In genomic region chr2:60634443-60634842, GRCh38 we compare ENCODE assay signal across 1 cellular context.
TF ChIP-seq lines count a peak whose summit lies in the region.

No MANE protein-coding gene starts in this region.

TF ChIP-seq in HepG2, 621 proteins besides CTCF, POLR2A, EP300 and RAD21 (continued from another document):
- TF ChIP-seq, protein P1, sequence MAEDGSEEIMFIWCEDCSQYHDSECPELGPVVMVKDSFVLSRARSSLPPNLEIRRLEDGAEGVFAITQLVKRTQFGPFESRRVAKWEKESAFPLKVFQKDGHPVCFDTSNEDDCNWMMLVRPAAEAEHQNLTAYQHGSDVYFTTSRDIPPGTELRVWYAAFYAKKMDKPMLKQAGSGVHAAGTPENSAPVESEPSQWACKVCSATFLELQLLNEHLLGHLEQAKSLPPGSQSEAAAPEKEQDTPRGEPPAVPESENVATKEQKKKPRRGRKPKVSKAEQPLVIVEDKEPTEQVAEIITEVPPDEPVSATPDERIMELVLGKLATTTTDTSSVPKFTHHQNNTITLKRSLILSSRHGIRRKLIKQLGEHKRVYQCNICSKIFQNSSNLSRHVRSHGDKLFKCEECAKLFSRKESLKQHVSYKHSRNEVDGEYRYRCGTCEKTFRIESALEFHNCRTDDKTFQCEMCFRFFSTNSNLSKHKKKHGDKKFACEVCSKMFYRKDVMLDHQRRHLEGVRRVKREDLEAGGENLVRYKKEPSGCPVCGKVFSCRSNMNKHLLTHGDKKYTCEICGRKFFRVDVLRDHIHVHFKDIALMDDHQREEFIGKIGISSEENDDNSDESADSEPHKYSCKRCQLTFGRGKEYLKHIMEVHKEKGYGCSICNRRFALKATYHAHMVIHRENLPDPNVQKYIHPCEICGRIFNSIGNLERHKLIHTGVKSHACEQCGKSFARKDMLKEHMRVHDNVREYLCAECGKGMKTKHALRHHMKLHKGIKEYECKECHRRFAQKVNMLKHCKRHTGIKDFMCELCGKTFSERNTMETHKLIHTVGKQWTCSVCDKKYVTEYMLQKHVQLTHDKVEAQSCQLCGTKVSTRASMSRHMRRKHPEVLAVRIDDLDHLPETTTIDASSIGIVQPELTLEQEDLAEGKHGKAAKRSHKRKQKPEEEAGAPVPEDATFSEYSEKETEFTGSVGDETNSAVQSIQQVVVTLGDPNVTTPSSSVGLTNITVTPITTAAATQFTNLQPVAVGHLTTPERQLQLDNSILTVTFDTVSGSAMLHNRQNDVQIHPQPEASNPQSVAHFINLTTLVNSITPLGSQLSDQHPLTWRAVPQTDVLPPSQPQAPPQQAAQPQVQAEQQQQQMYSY (CRISPR knock-in tag; IDR thresholded peaks at IDR 0.05), result peak; percentile 62; the same call in 1 of the 2 replicates
